In the genomic region with DNA sequence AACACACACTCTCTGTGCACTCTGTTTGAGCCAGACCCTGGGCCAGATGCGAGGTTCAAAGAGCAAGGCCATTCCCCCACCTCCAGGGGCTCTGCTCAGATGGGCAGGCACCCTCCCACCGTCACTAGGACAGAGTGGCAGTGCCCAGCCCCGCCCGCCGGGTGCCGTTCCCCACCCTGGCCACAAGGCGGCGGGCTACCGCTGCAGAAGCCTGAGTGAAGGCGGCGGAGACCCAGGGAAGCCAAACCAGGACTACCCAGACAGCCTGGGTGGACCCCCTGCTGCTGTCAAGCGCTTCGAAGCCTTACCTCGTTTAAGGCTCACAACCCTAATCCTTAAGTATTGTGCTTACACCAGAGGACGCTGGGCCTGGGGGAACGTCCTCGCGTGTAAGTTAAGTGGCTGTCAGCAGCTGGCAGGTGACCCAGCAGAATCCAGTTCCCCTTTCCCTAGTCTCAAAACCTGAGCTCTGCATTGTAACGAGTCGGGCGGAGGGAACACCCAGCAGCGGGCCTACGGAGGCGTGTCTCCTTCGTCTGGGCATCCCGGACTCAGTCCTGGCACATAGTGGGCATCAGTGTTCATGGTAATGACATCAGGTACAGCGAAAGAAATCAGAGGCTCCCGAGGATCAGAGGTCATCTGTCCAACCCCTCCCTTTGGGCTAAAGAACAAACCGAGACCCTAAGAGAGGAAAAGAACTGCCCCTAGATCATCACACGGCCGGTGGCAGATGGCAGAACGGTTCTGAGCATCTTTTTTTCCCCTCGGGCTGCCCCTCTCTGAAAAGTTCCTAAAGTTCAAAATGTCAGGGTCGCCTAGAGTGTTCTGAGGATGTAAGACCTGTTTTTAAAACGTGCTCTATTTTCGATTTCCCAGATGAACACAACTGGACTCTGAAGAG, we compare ENCODE assay signal across 8 cellular contexts. TPM values are rescaled to one million over a fixed set of nuclear protein-coding genes. Genes with fewer than 3 reads are reported as not detected.
DNase-seq lines count a peak whose midpoint lies in the region; ATAC-seq and TF ChIP-seq lines count a peak whose summit lies in the region.

No MANE protein-coding gene starts in this region.

- peak; percentile 91 for TF ChIP-seq RAD21 in Ishikawa (IDR thresholded peaks at IDR 0.05; ENCODE audit: low read depth)

- peaks cover 37% of the 10 kb centered on the region for H3K4me1 ChIP-seq in PC-9 (replicated peaks; ENCODE audit: insufficient read depth)
- peaks cover 54 to 95% (median 63%) of the 10 kb centered on the region in 3 donors for H3K4me1 ChIP-seq in esophagus squamous epithelium

- peak; percentile 75 to 82 for ATAC-seq in activated T-cell treated with anti-CD3 and anti-CD28 coated beads, Interleukin-2, amount 50 U/mL, for 4 hours
- ATAC-seq in stimulated activated naive CD8-positive, alpha-beta T cell treated with anti-CD3 and anti-CD28 coated beads, Interleukin-15, amount 100 ng/mL, for 72 hours = peak; percentile 78

- TF ChIP-seq POLR2A in esophagus squamous epithelium (IDR thresholded peaks at IDR 0.05) = peak in 1 of 4 donors; percentile 22

- no peaks in the 10 kb centered on the region for H3K36me3 Mint-ChIP-seq in activated T-cell treated with anti-CD3 and anti-CD28 coated beads, Interleukin-2, amount 50 U/mL, for 4 hours (ENCODE audit: insufficient read depth)
- H3K36me3 Mint-ChIP-seq in nephron progenitor cell (ENCODE audit: low read depth) = no peaks in the 10 kb centered on the region

- no peaks in the 10 kb centered on the region for H3K27me3 Mint-ChIP-seq in activated T-cell treated with anti-CD3 and anti-CD28 coated beads, Interleukin-2, amount 50 U/mL, for 4 hours (ENCODE audit: low read depth)
- peaks cover 64% of the 10 kb centered on the region for H3K27me3 Mint-ChIP-seq in nephron progenitor cell (ENCODE audit: low read depth, poor library complexity)
- H3K27me3 Mint-ChIP-seq in stimulated activated naive CD8-positive, alpha-beta T cell treated with anti-CD3 and anti-CD28 coated beads, Interleukin-15, amount 100 ng/mL, for 72 hours = peaks cover 21% of the 10 kb centered on the region

- TF ChIP-seq EP300 in Ishikawa (IDR thresholded peaks at IDR 0.05; ENCODE audit: borderline replicate concordance) = no peak

- peaks cover 30% of the 10 kb centered on the region for H3F3A ChIP-seq in PC-9 (ENCODE audit: insufficient read depth, low read depth)

- H3K4me3 Mint-ChIP-seq in activated T-cell treated with anti-CD3 and anti-CD28 coated beads, Interleukin-2, amount 50 U/mL, for 4 hours = peak overlapping the region; percentile 54
- peak overlapping the region; percentile 58 for H3K4me3 Mint-ChIP-seq in nephron progenitor cell
- H3K4me3 Mint-ChIP-seq in stimulated activated naive CD8-positive, alpha-beta T cell treated with anti-CD3 and anti-CD28 coated beads, Interleukin-15, amount 100 ng/mL, for 72 hours = peak overlapping the region; percentile 71 to 82

- H3K9me3 Mint-ChIP-seq in activated T-cell treated with anti-CD3 and anti-CD28 coated beads, Interleukin-2, amount 50 U/mL, for 4 hours = no peaks in the 10 kb centered on the region
- no peaks in the 10 kb centered on the region for H3K9me3 Mint-ChIP-seq in nephron progenitor cell
- no peaks in the 10 kb centered on the region for H3K9me3 Mint-ChIP-seq in stimulated activated naive CD8-positive, alpha-beta T cell treated with anti-CD3 and anti-CD28 coated beads, Interleukin-15, amount 100 ng/mL, for 72 hours

- WGBS in esophagus squamous epithelium, 2 donors = 9 to 20% methylated on average over 3 to 22 of the region's 36 CpGs

- peak; percentile 99 for TF ChIP-seq CTCF in PC-9 (conservative IDR thresholded peaks at IDR 0.05)
- TF ChIP-seq CTCF in esophagus squamous epithelium (IDR thresholded peaks at IDR 0.05) = peak; percentile 93 to 100 (median 99)
- peak; percentile 100 for TF ChIP-seq CTCF in nephron progenitor cell (IDR thresholded peaks at IDR 0.05)

- no peak overlapping the region for H3K27ac Mint-ChIP-seq in nephron progenitor cell
- H3K27ac Mint-ChIP-seq in stimulated activated naive CD8-positive, alpha-beta T cell treated with anti-CD3 and anti-CD28 coated beads, Interleukin-15, amount 100 ng/mL, for 72 hours = no peak overlapping the region

- H3K27ac ChIP-seq in PC-9 (no peak overlapping the region), esophagus squamous epithelium (peak overlapping the region; percentile 88 to 96 (median 93))

- H3K4me3 ChIP-seq in PC-9 (no peak overlapping the region), esophagus squamous epithelium (peak overlapping the region; percentile 12 to 81 (median 67))

- H3K9me3 ChIP-seq in PC-9 (ENCODE audit: insufficient read depth, low read depth) (no peaks in the 10 kb centered on the region), esophagus squamous epithelium (no peaks in the 10 kb centered on the region)

- peaks cover 23% of the 10 kb centered on the region for H3K4me1 Mint-ChIP-seq in activated T-cell treated with anti-CD3 and anti-CD28 coated beads, Interleukin-2, amount 50 U/mL, for 4 hours (ENCODE audit: low read depth)
- peaks cover 49% of the 10 kb centered on the region for H3K4me1 Mint-ChIP-seq in nephron progenitor cell
- H3K4me1 Mint-ChIP-seq in stimulated activated naive CD8-positive, alpha-beta T cell treated with anti-CD3 and anti-CD28 coated beads, Interleukin-15, amount 100 ng/mL, for 72 hours = peaks cover 43% of the 10 kb centered on the region

- BruUV-seq in PC-9 (replicated peaks; lab: Mats Ljungman, UMichigan) = no TSS peak

- H3K4me2 ChIP-seq in PC-9 = peak overlapping the region; percentile 41

- no peak overlapping the region for H2AFZ ChIP-seq in PC-9

- H3K79me2 ChIP-seq in PC-9 (ENCODE audit: low read depth) = peaks cover 32% of the 10 kb centered on the region

- no peaks in the 10 kb centered on the region for H3K9me2 ChIP-seq in PC-9 (ENCODE audit: insufficient read depth)

- POLR2A ChIA-PET in PC-9 (lab: Charles Lee; ENCODE audit: unreplicated experiment) = interaction anchor here (0.6 kb wide), 1 partner anchor 18 kb away, joined by 7 read pairs; no protein-coding TSS in a partner anchor

- CTCF ChIA-PET in PC-9 (lab: Charles Lee) = no interaction called here

- H3K27me3 ChIP-seq in PC-9 (ENCODE audit: insufficient read depth, low read depth) (no peaks in the 10 kb centered on the region), esophagus squamous epithelium (peaks cover 0 to 51% (median 0%) of the 10 kb centered on the region in 4 donors)

- intact Hi-C loops in PC-9 (cut with micrococcal nuclease; ENCODE audit: unreplicated experiment) (loop anchor here (5.0 to 10.0 kb wide), 4 partner anchors 151 to 406 kb away; partner anchors contain the start of gene HEXIM1), esophagus squamous epithelium (cut with DNase I) (no loop called here)

- no peaks in the 10 kb centered on the region for H3K36me3 ChIP-seq in PC-9 (ENCODE audit: low read depth)
- peaks cover 0 to 18% (median 0%) of the 10 kb centered on the region in 3 donors for H3K36me3 ChIP-seq in esophagus squamous epithelium

- DNase-seq in Ammon's horn (ENCODE audit: low spot score) = peak; percentile 75
- DNase-seq in GM19240 (ENCODE audit: insufficient read length, low spot score) = peak; percentile 83
- DNase-seq in PC-9 = peak; percentile 63 to 79
- peak; percentile 75 for DNase-seq in activated T-cell treated with anti-CD3 and anti-CD28 coated beads, Interleukin-2, amount 50 U/mL, for 4 hours
- DNase-seq in esophagus squamous epithelium (lab: John Stamatoyannopoulos, UW) = no peak
- peak; percentile 89 for DNase-seq in nephron progenitor cell
- peak; percentile 84 to 90 for DNase-seq in stimulated activated naive CD8-positive, alpha-beta T cell treated with anti-CD3 and anti-CD28 coated beads, Interleukin-15, amount 100 ng/mL, for 72 hours

- peaks cover 12% of the 10 kb centered on the region for H4K20me1 ChIP-seq in PC-9 (ENCODE audit: insufficient read depth)

TF ChIP-seq in Ishikawa, 13 proteins besides CTCF, POLR2A, EP300 and RAD21:
- TF ChIP-seq NFIC (IDR thresholded peaks at IDR 0.05) = no peak
- peak; percentile 69; the same call in 1 of the 2 replicates for TF ChIP-seq MAX (IDR thresholded peaks at IDR 0.05)
TF ChIP-seq in Ishikawa: peak in this region for 1.

RNA-seq across cellular contexts. Expression of gene ARHGAP27, which starts 4.4 kb away (rescaled TPM):
- total RNA-seq in PC-9 (2021) = 60.6 and 61.4 TPM in 2 replicates
- 10 to 100 TPM; 39.8 to 46.0 (median 44.2) TPM for total RNA-seq in activated T-cell treated with anti-CD3 and anti-CD28 coated beads, Interleukin-2, amount 50 U/mL, for 4 hours
- 100 to 1,000 TPM in 2 of 4 donors, 10 to 100 TPM in 2; 37.7 to 146 (median 103) TPM for total RNA-seq in esophagus squamous epithelium
